In the genomic region with DNA sequence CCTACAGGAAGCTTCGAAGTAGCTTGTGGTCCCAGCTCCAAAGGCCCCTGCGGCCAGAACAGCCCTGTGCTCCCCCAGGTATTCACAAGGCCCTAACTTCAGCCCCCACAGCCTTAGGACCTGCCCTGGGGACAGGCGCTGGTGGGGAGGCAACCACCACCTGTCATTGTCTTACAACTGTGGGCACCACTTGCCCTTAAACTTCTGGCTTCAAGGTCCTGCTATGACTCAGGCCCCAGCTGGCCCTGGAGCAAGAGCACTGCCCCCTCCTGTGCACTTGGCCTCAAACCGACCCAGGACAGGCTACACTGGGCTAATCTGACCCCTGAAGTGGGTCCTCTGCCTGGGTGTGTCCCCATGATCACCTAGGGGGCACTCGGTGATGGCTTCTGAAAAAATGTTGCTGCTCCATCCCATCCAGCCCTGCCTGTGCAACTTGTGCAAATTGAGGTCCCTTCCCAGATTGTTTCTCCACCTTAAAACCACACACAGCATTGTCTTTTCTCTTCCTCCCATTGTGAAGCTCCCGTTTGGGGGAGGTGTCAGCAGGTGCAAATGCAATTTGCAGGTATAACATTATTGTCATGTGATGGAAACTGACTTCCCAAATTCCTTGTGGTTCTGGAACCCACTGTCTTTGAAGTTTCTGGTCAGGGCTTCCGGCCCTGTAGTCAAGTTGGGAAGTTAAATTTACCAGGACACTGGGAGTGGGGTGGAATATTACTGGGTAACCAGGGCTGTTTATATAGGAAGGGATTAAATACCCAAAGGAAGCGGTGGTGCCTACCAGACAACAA, we compare ENCODE assay signal across 1 cellular context.
TF ChIP-seq lines count a peak whose summit lies in the region.

No MANE protein-coding gene starts in this region.

TF ChIP-seq in GM23338, 12 proteins besides CTCF, POLR2A, EP300 and RAD21:
- TF ChIP-seq, protein P1, sequence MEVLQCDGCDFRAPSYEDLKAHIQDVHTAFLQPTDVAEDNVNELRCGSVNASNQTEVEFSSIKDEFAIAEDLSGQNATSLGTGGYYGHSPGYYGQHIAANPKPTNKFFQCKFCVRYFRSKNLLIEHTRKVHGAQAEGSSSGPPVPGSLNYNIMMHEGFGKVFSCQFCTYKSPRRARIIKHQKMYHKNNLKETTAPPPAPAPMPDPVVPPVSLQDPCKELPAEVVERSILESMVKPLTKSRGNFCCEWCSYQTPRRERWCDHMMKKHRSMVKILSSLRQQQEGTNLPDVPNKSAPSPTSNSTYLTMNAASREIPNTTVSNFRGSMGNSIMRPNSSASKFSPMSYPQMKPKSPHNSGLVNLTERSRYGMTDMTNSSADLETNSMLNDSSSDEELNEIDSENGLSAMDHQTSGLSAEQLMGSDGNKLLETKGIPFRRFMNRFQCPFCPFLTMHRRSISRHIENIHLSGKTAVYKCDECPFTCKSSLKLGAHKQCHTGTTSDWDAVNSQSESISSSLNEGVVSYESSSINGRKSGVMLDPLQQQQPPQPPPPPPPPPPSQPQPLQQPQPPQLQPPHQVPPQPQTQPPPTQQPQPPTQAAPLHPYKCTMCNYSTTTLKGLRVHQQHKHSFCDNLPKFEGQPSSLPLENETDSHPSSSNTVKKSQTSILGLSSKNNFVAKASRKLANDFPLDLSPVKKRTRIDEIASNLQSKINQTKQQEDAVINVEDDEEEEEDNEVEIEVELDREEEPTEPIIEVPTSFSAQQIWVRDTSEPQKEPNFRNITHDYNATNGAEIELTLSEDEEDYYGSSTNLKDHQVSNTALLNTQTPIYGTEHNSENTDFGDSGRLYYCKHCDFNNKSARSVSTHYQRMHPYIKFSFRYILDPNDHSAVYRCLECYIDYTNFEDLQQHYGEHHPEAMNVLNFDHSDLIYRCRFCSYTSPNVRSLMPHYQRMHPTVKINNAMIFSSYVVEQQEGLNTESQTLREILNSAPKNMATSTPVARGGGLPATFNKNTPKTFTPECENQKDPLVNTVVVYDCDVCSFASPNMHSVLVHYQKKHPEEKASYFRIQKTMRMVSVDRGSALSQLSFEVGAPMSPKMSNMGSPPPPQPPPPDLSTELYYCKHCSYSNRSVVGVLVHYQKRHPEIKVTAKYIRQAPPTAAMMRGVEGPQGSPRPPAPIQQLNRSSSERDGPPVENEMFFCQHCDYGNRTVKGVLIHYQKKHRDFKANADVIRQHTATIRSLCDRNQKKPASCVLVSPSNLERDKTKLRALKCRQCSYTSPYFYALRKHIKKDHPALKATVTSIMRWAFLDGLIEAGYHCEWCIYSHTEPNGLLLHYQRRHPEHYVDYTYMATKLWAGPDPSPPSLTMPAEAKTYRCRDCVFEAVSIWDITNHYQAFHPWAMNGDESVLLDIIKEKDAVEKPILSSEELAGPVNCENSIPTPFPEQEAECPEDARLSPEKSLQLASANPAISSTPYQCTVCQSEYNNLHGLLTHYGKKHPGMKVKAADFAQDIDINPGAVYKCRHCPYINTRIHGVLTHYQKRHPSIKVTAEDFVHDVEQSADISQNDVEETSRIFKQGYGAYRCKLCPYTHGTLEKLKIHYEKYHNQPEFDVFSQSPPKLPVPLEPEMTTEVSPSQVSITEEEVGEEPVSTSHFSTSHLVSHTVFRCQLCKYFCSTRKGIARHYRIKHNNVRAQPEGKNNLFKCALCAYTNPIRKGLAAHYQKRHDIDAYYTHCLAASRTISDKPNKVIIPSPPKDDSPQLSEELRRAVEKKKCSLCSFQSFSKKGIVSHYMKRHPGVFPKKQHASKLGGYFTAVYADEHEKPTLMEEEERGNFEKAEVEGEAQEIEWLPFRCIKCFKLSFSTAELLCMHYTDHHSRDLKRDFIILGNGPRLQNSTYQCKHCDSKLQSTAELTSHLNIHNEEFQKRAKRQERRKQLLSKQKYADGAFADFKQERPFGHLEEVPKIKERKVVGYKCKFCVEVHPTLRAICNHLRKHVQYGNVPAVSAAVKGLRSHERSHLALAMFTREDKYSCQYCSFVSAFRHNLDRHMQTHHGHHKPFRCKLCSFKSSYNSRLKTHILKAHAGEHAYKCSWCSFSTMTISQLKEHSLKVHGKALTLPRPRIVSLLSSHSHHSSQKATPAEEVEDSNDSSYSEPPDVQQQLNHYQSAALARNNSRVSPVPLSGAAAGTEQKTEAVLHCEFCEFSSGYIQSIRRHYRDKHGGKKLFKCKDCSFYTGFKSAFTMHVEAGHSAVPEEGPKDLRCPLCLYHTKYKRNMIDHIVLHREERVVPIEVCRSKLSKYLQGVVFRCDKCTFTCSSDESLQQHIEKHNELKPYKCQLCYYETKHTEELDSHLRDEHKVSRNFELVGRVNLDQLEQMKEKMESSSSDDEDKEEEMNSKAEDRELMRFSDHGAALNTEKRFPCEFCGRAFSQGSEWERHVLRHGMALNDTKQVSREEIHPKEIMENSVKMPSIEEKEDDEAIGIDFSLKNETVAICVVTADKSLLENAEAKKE (CRISPR knock-in tag; IDR thresholded peaks at IDR 0.05) = no peak
- TF ChIP-seq, protein P2, sequence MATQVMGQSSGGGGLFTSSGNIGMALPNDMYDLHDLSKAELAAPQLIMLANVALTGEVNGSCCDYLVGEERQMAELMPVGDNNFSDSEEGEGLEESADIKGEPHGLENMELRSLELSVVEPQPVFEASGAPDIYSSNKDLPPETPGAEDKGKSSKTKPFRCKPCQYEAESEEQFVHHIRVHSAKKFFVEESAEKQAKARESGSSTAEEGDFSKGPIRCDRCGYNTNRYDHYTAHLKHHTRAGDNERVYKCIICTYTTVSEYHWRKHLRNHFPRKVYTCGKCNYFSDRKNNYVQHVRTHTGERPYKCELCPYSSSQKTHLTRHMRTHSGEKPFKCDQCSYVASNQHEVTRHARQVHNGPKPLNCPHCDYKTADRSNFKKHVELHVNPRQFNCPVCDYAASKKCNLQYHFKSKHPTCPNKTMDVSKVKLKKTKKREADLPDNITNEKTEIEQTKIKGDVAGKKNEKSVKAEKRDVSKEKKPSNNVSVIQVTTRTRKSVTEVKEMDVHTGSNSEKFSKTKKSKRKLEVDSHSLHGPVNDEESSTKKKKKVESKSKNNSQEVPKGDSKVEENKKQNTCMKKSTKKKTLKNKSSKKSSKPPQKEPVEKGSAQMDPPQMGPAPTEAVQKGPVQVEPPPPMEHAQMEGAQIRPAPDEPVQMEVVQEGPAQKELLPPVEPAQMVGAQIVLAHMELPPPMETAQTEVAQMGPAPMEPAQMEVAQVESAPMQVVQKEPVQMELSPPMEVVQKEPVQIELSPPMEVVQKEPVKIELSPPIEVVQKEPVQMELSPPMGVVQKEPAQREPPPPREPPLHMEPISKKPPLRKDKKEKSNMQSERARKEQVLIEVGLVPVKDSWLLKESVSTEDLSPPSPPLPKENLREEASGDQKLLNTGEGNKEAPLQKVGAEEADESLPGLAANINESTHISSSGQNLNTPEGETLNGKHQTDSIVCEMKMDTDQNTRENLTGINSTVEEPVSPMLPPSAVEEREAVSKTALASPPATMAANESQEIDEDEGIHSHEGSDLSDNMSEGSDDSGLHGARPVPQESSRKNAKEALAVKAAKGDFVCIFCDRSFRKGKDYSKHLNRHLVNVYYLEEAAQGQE (IDR thresholded peaks at IDR 0.05; ENCODE audit: unreplicated experiment) = no peak
- TF ChIP-seq ZNF114 (CRISPR knock-in tag; IDR thresholded peaks at IDR 0.05) = no peak
- no peak for TF ChIP-seq EZH2 (IDR thresholded peaks at IDR 0.05; ENCODE audit: low read depth, unreplicated experiment)
- TF ChIP-seq ZNF331 (CRISPR knock-in tag; IDR thresholded peaks at IDR 0.05; ENCODE audit: low read depth) = no peak
